In genomic region chr18:42168487-42168886, GRCh38 we compare ENCODE assay signal across 33 cellular contexts.
"Had no signal": no experiment of that assay in that cellular context is flagged by ENCODE, and none has a peak within 500 bp of the region (broad histone marks: within the 10 kb centered on the region; RNA-seq: fewer than 3 reads in every experiment).

No MANE protein-coding gene starts in this region.

- DNase-seq: activated B cell treated with CpG ODN at 0.5 μM for 24 hours; activated CD4-positive, alpha-beta memory T cell treated with anti-CD3 and anti-CD28 coated beads for 36 hours; activated CD4-positive, alpha-beta T cell treated with anti-CD3 and anti-CD28 coated beads for 4 hours; activated CD4-positive, alpha-beta T cell treated with anti-CD3 and anti-CD28 coated beads, Interleukin-2, amount 10 ng/mL, durations not matched to agents 24 days and 14 days; activated CD4-positive, alpha-beta T cell treated with anti-CD3 and anti-CD28 coated beads, Interleukin-2, amount 50 U/mL, for 1 hour; activated CD4-positive, alpha-beta T cell treated with anti-CD3 and anti-CD28 coated beads, Interleukin-2, amount 50 U/mL, for 4 hours; activated CD4-positive, CD25-positive, alpha-beta regulatory T cell treated with anti-CD3 and anti-CD28 coated beads, Interleukin-2, amount 50 U/mL, for 72 hours; activated CD8-positive, alpha-beta memory T cell treated with anti-CD3 and anti-CD28 coated beads, Interleukin-2, amount 50 U/mL, for 4 hours; activated CD8-positive, alpha-beta T cell treated with anti-CD3 and anti-CD28 coated beads for 36 hours; activated effector memory CD4-positive, alpha-beta T cell treated with anti-CD3 and anti-CD28 coated beads, Interleukin-2, amount 50 U/mL, for 16 hours; activated gamma-delta T cell treated with Interleukin-2 at 50 U/mL for 16 hours; activated naive CD4-positive, alpha-beta T cell; activated naive CD4-positive, alpha-beta T cell treated with anti-CD3 and anti-CD28 coated beads for 36 hours; activated naive CD4-positive, alpha-beta T cell treated with anti-CD3 and anti-CD28 coated beads, Interleukin-2, amount 50 U/mL, for 16 hours; activated naive CD8-positive, alpha-beta T cell treated with anti-CD3 and anti-CD28 coated beads for 36 hours; activated T-cell treated with anti-CD3 and anti-CD28 coated beads for 4 hours; activated T-cell treated with anti-CD3 and anti-CD28 coated beads, Interleukin-2, amount 50 U/mL, for 1 hour; activated T-cell treated with anti-CD3 and anti-CD28 coated beads, Interleukin-2, amount 50 U/mL, for 4 hours; activated T-cell treated with anti-CD3 and anti-CD28 coated beads, Interleukin-2, amount 50 U/mL, for 72 hours; adrenal gland; amniotic stem cell; aorta; body of pancreas; brain microvascular endothelial cell; central memory CD4-positive, alpha-beta T cell; T-helper 2 cell; T-helper 9 cell had no signal

- H3K36me3 ChIP-seq: adrenal gland, brain microvascular endothelial cell, breast epithelium had no signal

- FAIRE-seq: astrocyte, TTC549 had no signal

- H3K27ac ChIP-seq: adrenal gland, body of pancreas, brain microvascular endothelial cell, breast epithelium, VCaP had no signal

- H3K4me3 ChIP-seq: adrenal gland, body of pancreas, breast epithelium had no signal

- H3K9me3 ChIP-seq: adrenal gland, body of pancreas, breast epithelium had no signal

- H3K4me1 ChIP-seq: adrenal gland, body of pancreas, breast epithelium had no signal

- H3K27me3 ChIP-seq: adrenal gland, body of pancreas, brain microvascular endothelial cell, breast epithelium had no signal

- ATAC-seq: activated CD8-positive, alpha-beta T cell treated with anti-CD3 and anti-CD28 coated beads for 36 hours; activated naive CD4-positive, alpha-beta T cell treated with anti-CD3 and anti-CD28 coated beads, Interleukin-2, amount 50 U/mL, for 72 hours; activated T-cell treated with anti-CD3 and anti-CD28 coated beads, Interleukin-2, amount 50 U/mL, for 4 hours; activated T-cell treated with anti-CD3 and anti-CD28 coated beads, Interleukin-2, amount 50 U/mL, for 72 hours; activated T-helper 17 cell treated with anti-CD3 and anti-CD28 coated beads, Interleukin-2, amount 50 U/mL, for 72 hours; body of pancreas had no signal
